12 cellular contexts compared by ENCODE assay signal in the genomic region with DNA sequence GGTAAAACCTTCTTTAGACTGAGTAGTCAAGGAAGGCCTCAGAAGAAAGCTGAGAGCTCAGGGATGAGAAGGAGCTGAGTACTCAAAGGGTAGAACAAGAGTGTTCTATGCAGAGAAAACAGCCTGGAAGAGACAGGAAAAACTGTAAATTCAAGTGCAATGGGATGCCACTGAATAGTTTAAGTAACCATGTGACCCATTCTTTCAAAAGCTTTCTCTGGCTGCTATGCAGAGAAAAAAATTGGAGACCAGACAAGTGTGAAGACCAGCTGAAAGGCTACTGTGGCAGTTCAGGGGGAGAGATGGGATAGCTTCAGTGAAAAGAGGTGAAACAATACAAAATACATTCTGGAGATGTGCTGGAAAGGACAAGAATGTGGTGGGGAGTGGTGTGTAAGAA.
DNase-seq lines count a peak whose midpoint lies in the region; ATAC-seq and TF ChIP-seq lines count a peak whose summit lies in the region.
"Had no signal": no experiment of that assay in that cellular context is flagged by ENCODE, and none has a peak within 500 bp of the region (broad histone marks: within the 10 kb centered on the region; RNA-seq: fewer than 3 reads in every experiment).

No MANE protein-coding gene starts in this region.

- H3K4me3 ChIP-seq in left ventricle myocardium inferior (no peak overlapping the region), right cardiac atrium (ENCODE audit: low read length) (no peak overlapping the region), adipocyte (ENCODE audit: low read length) (no peak overlapping the region), thyroid gland (replicated peaks in 1 of 3) (no peak overlapping the region), esophagus muscularis mucosa (no peak overlapping the region)
- H3K4me3 ChIP-seq: BLaER1, neural progenitor cell, smooth muscle cell had no signal

- no peaks in the 10 kb centered on the region for H3K9me3 Mint-ChIP-seq in activated CD4-positive, alpha-beta T cell treated with anti-CD3 and anti-CD28 coated beads, Interleukin-2, amount 10 ng/mL, durations not matched to agents 24 days and 14 days
- H3K9me3 Mint-ChIP-seq: neural progenitor cell had no signal

- no peak for DNase-seq in left ventricle myocardium inferior
- DNase-seq in right cardiac atrium = no peak
- DNase-seq in adipocyte (ENCODE audit: low read depth) = peak; percentile 65
- DNase-seq in hepatic stellate cell (ENCODE audit: low spot score) = peak; percentile 26
- DNase-seq in thyroid gland = no peak
- no peak for DNase-seq in inferior parietal cortex (ENCODE audit: extremely low spot score)
- no peak for DNase-seq in activated CD4-positive, alpha-beta T cell treated with anti-CD3 and anti-CD28 coated beads, Interleukin-2, amount 10 ng/mL, durations not matched to agents 24 days and 14 days
- no peak for DNase-seq in esophagus muscularis mucosa (ENCODE audit: extremely low spot score)
- DNase-seq: activated CD4-positive, alpha-beta T cell treated with anti-CD3 and anti-CD28 coated beads, Interleukin-2, amount 50 U/mL, for 48 hours had no signal

- intact Hi-C loops in left ventricle myocardium inferior (cut with micrococcal nuclease) = no loop called here
- intact Hi-C loops in right cardiac atrium (cut with DNase I) = no loop called here
- intact Hi-C loops in thyroid gland (cut with DNase I) = no loop called here
- intact Hi-C loops in activated CD4-positive, alpha-beta T cell treated with anti-CD3 and anti-CD28 coated beads, Interleukin-2, amount 10 ng/mL, durations not matched to agents 24 days and 14 days (cut with micrococcal nuclease) = no loop called here
- intact Hi-C loops in esophagus muscularis mucosa (cut with DNase I) = no loop called here

- TF ChIP-seq EP300 in esophagus muscularis mucosa (IDR thresholded peaks at IDR 0.05) = no peak

- H3K9me3 ChIP-seq in left ventricle myocardium inferior (replicated peaks) = no peaks in the 10 kb centered on the region
- H3K9me3 ChIP-seq in right cardiac atrium (ENCODE audit: control insufficient read depth, low read length) = no peaks in the 10 kb centered on the region
- H3K9me3 ChIP-seq in adipocyte (ENCODE audit: control insufficient read depth, low read length) = no peaks in the 10 kb centered on the region
- H3K9me3 ChIP-seq in thyroid gland = no peaks in the 10 kb centered on the region
- no peaks in the 10 kb centered on the region for H3K9me3 ChIP-seq in esophagus muscularis mucosa
- H3K9me3 ChIP-seq: BLaER1 had no signal

- TF ChIP-seq CTCF in left ventricle myocardium inferior (IDR thresholded peaks at IDR 0.05; ENCODE audit: borderline replicate concordance) (no peak), thyroid gland (IDR thresholded peaks at IDR 0.05) (no peak), esophagus muscularis mucosa (IDR thresholded peaks at IDR 0.05) (no peak)

- no peaks in the 10 kb centered on the region for H3K27me3 Mint-ChIP-seq in activated CD4-positive, alpha-beta T cell treated with anti-CD3 and anti-CD28 coated beads, Interleukin-2, amount 10 ng/mL, durations not matched to agents 24 days and 14 days

- H3K36me3 ChIP-seq in left ventricle myocardium inferior (peaks cover 11% of the 10 kb centered on the region), adipocyte (ENCODE audit: control insufficient read depth, insufficient read depth, low read length, severe bottlenecking) (peaks cover 5% of the 10 kb centered on the region), thyroid gland (no peaks in the 10 kb centered on the region), esophagus muscularis mucosa (peaks cover 0 to 11% (median 7%) of the 10 kb centered on the region in 4 donors)
- H3K36me3 ChIP-seq: neural progenitor cell had no signal

- H3K36me3 Mint-ChIP-seq in activated CD4-positive, alpha-beta T cell treated with anti-CD3 and anti-CD28 coated beads, Interleukin-2, amount 10 ng/mL, durations not matched to agents 24 days and 14 days (ENCODE audit: low read depth) = peaks cover 16% of the 10 kb centered on the region

- H3K4me1 ChIP-seq in left ventricle myocardium inferior (peaks cover 39% of the 10 kb centered on the region), right cardiac atrium (ENCODE audit: control insufficient read depth, insufficient read depth, low read length) (peaks cover 3% of the 10 kb centered on the region), adipocyte (ENCODE audit: control insufficient read depth, insufficient read depth, low read length) (peaks cover 21% of the 10 kb centered on the region), thyroid gland (peaks cover 29 to 36% of the 10 kb centered on the region in 2 donors), esophagus muscularis mucosa (peaks cover 14 to 22% (median 18%) of the 10 kb centered on the region in 4 donors)

- no peak for ATAC-seq in right cardiac atrium

- no peak for TF ChIP-seq POLR2A in thyroid gland (IDR thresholded peaks at IDR 0.05)
- no peak for TF ChIP-seq POLR2A in esophagus muscularis mucosa (IDR thresholded peaks at IDR 0.05; ENCODE audit: low read depth)

- H3K9ac ChIP-seq in adipocyte (ENCODE audit: low read length) = no peak overlapping the region
- H3K9ac ChIP-seq: BLaER1, neural progenitor cell had no signal

- no peak overlapping the region for H3K27ac Mint-ChIP-seq in activated CD4-positive, alpha-beta T cell treated with anti-CD3 and anti-CD28 coated beads, Interleukin-2, amount 10 ng/mL, durations not matched to agents 24 days and 14 days
- H3K27ac Mint-ChIP-seq: neural progenitor cell had no signal

- H3K27ac ChIP-seq in left ventricle myocardium inferior (replicated peaks) = peak overlapping the region; percentile 6
- no peak overlapping the region for H3K27ac ChIP-seq in right cardiac atrium (ENCODE audit: low read length)
- peak overlapping the region in 2 of 3 donors; percentile 27 to 58 for H3K27ac ChIP-seq in thyroid gland
- H3K27ac ChIP-seq in esophagus muscularis mucosa (replicated peaks in 1 of 4) = no peak overlapping the region
- H3K27ac ChIP-seq: BLaER1, neural progenitor cell had no signal

- peaks cover 50% of the 10 kb centered on the region for H3K4me1 Mint-ChIP-seq in activated CD4-positive, alpha-beta T cell treated with anti-CD3 and anti-CD28 coated beads, Interleukin-2, amount 10 ng/mL, durations not matched to agents 24 days and 14 days

- H3K27me3 ChIP-seq in left ventricle myocardium inferior (ENCODE audit: low read depth) = no peaks in the 10 kb centered on the region
- H3K27me3 ChIP-seq in right cardiac atrium (ENCODE audit: control insufficient read depth, insufficient read depth) = no peaks in the 10 kb centered on the region
- no peaks in the 10 kb centered on the region for H3K27me3 ChIP-seq in adipocyte (replicated peaks; ENCODE audit: control insufficient read depth, insufficient read depth, low read length)
- H3K27me3 ChIP-seq in thyroid gland = no peaks in the 10 kb centered on the region
- no peaks in the 10 kb centered on the region for H3K27me3 ChIP-seq in esophagus muscularis mucosa
- H3K27me3 ChIP-seq: BLaER1, neural progenitor cell had no signal

- no peak overlapping the region for H3K4me3 Mint-ChIP-seq in activated CD4-positive, alpha-beta T cell treated with anti-CD3 and anti-CD28 coated beads, Interleukin-2, amount 10 ng/mL, durations not matched to agents 24 days and 14 days
- H3K4me3 Mint-ChIP-seq: neural progenitor cell had no signal

Comparison
In these comparisons a context has a peak if more than half of its experiments do, and no peak if none do; other contexts are left out.
1. H3K27ac ChIP-seq: peak in left ventricle myocardium inferior (single experiment) and thyroid gland (2 of 3); none in right cardiac atrium (single experiment) and esophagus muscularis mucosa (0 of 4).
2. DNase-seq: peak in adipocyte (single experiment) and hepatic stellate cell (single experiment); none in left ventricle myocardium inferior (single experiment), right cardiac atrium (0 of 3), thyroid gland (0 of 2), inferior parietal cortex (single experiment), activated CD4-positive, alpha-beta T cell treated with anti-CD3 and anti-CD28 coated beads, Interleukin-2, amount 10 ng/mL, durations not matched to agents 24 days and 14 days (single experiment) and esophagus muscularis mucosa (single experiment).